In the genomic region with DNA sequence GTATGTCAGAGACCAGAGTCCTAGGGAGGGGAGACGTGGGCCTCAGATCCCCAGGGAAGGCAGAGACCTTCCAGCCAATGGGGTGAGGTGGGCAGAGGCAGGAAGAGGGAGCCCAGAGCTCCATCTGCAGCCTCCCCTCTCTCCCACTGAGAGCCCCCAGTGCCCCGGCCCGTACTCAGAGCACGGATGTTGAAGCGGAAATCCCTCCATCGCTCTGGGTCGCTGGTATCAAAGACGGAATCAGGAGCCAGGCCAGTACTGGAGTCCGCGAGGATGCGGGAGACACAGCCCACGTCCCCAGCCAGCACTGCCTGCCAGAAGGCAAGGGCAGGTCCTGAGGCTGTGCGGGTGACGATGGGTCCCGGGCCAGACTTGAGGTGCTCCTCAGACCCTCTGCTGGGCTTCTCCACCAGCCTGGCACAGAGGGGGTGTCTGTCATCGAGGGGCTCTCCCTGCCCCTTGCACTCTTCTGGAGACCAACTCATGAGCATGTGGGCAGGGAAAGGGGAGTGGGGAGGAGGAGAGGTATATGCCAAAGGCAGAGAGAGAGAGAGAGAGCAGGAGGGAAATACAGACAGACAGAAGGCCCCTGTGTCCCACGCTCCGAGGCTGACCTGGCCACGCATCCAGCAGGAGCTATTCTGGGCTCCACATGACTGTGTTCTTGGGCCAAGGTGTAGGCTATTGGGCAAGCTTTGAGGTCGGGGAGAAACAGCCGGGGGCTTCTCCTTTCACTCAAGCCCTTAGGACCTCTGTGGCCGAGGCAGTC, we compare ENCODE assay signal across 21 cellular contexts. TPM values are rescaled to one million over a fixed set of nuclear protein-coding genes. Genes with fewer than 3 reads are reported as not detected.
DNase-seq lines count a peak whose midpoint lies in the region; ATAC-seq, FAIRE-seq and TF ChIP-seq lines count a peak whose summit lies in the region.
"Had no signal": no experiment of that assay in that cellular context is flagged by ENCODE, and none has a peak within 500 bp of the region (broad histone marks: within the 10 kb centered on the region; RNA-seq: fewer than 3 reads in every experiment).

A gene with protein sequence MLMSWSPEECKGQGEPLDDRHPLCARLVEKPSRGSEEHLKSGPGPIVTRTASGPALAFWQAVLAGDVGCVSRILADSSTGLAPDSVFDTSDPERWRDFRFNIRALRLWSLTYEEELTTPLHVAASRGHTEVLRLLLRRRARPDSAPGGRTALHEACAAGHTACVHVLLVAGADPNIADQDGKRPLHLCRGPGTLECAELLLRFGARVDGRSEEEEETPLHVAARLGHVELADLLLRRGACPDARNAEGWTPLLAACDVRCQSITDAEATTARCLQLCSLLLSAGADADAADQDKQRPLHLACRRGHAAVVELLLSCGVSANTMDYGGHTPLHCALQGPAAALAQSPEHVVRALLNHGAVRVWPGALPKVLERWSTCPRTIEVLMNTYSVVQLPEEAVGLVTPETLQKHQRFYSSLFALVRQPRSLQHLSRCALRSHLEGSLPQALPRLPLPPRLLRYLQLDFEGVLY (minus strand): TSS at position 611 of the 769 bp plus-strand sequence. CDS start 120 bp downstream, at position 491.

- no peak within 1 kb of the TSS for H3K9ac ChIP-seq in HepG2 (ENCODE audit: insufficient read depth, low read depth, low read length)

- peaks cover 1 to 37% of the 10 kb centered on the region in 2 experiments; a peak in 3 of 5 replicates for H3K27me3 ChIP-seq in HepG2 (ENCODE audit: control insufficient read depth in 1 of 2, insufficient read depth in 2 of 2, low read length in 2 of 2)
- H3K27me3 ChIP-seq in gastrocnemius medialis, result no peaks in the 10 kb centered on the region

- CTCF ChIA-PET in HepG2 (lab: Yijun Ruan, JAX; ENCODE audit: low intra/inter-chr PET ratio, low total read pairs), result no interaction called here

- ATAC-seq in Right ventricle myocardium superior (ENCODE audit: poor library complexity), result peak; percentile 88
- ATAC-seq in HepG2, result peak; percentile 11; the same call in 1 of the 3 replicates
- peak; percentile 83 to 86 for ATAC-seq in gastrocnemius medialis
- no peak for ATAC-seq in HG02852 (IDR thresholded peaks at IDR 0.05; ENCODE audit: unreplicated experiment)

- no peaks in the 10 kb centered on the region for H3K9me3 ChIP-seq in HepG2 (ENCODE audit: low read length)
- no peaks in the 10 kb centered on the region for H3K9me3 ChIP-seq in gastrocnemius medialis

- H3K9me3 Mint-ChIP-seq in CD14-positive monocyte, result peaks cover 0 to 1% (median 0%) of the 10 kb centered on the region in 7 donors
- H3K9me3 Mint-ChIP-seq: H9 had no signal

- H3K27ac Mint-ChIP-seq in CD14-positive monocyte, result peak within 1 kb of the TSS in 2 of 7 donors; percentile 57 to 61

- BruUV-seq in HepG2 (replicated peaks; lab: Mats Ljungman, UMichigan), result no TSS peak

- no peaks in the 10 kb centered on the region for H3K36me3 Mint-ChIP-seq in CD14-positive monocyte

- WGBS in HepG2 (ENCODE audit: low lambda C conversion rate), result 26% methylated on average over 10 of the region's 22 CpGs

- H3K27ac ChIP-seq in HepG2 (ENCODE audit: extremely low read length, insufficient read depth, low read length) (no peak within 1 kb of the TSS), gastrocnemius medialis (peak within 1 kb of the TSS; percentile 91 to 100 (median 99)), coronary artery (no peak within 1 kb of the TSS)
- H3K27ac ChIP-seq: C4-2B, RWPE1 had no signal

- no peak within 1 kb of the TSS for H3K4me2 ChIP-seq in HepG2 (ENCODE audit: low read depth, low read length)

- H3K4me1 ChIP-seq in HepG2 (ENCODE audit: insufficient read depth, low read length) (no peaks in the 10 kb centered on the region), gastrocnemius medialis (peaks cover 37 to 39% of the 10 kb centered on the region in 2 donors)

- H3K4me1 Mint-ChIP-seq in CD14-positive monocyte, result no peaks in the 10 kb centered on the region
- H3K4me1 Mint-ChIP-seq: H9 had no signal

- no peak within 1 kb of the TSS for H3K4me3 Mint-ChIP-seq in CD14-positive monocyte
- H3K4me3 Mint-ChIP-seq: H9 had no signal

- POLR2A ChIA-PET in HepG2 (lab: Yijun Ruan, JAX), result no interaction called here

- no peaks in the 10 kb centered on the region for H3K36me3 ChIP-seq in HepG2 (replicated peaks in 1 of 2; ENCODE audit: control insufficient read depth in 1 of 2, insufficient read depth in 2 of 2, low read length in 2 of 2)
- no peaks in the 10 kb centered on the region for H3K36me3 ChIP-seq in gastrocnemius medialis

- H4K20me1 ChIP-seq in HepG2 (ENCODE audit: insufficient read depth, low read length), result no peaks in the 10 kb centered on the region

- peak; percentile 24 for DNase-seq in CD14-positive monocyte (ENCODE audit: low spot score)
- DNase-seq in Right ventricle myocardium superior, result peak; percentile 65
- DNase-seq in HepG2 (ENCODE audit: low spot score), result no peak
- DNase-seq in gastrocnemius medialis, result peak; percentile 65 to 91
- DNase-seq in coronary artery (ENCODE audit: low spot score), result no peak
- DNase-seq in OCI-M1 (lab: John Stamatoyannopoulos, UW), result no peak
- DNase-seq in activated CD4-positive, alpha-beta T cell treated with anti-CD3 and anti-CD28 coated beads, Interleukin-2, amount 50 U/mL, for 48 hours, result no peak
- DNase-seq: COR-L47, DMS153, EL, H9, IMR-90, NCI-H1417, NCI-H1930, NCI-H2171 treated with DMSO at 0.1 percent for 48 hours had no signal

- in situ Hi-C loops in HepG2 (cut with HindIII; ENCODE audit: extremely low pct_ligation_motif_present, low pct_unique_long_range_greater_than_20kb), result no loop called here
- in situ Hi-C loops in gastrocnemius medialis (cut with MboI; ENCODE audit: low sequenced_read_pairs in 4 of 4), result no loop called here

- H3K4me3 ChIP-seq in HepG2 (replicated peaks in 1 of 3; ENCODE audit: insufficient read depth in 1 of 3, low read depth in 2 of 3, low read length in 3 of 3) (no peak within 1 kb of the TSS), gastrocnemius medialis (peak within 1 kb of the TSS; percentile 57 to 62 (median 60)), coronary artery (no peak within 1 kb of the TSS)

- peaks cover 3 to 16% (median 10%) of the 10 kb centered on the region in 3 donors for H3K27me3 Mint-ChIP-seq in CD14-positive monocyte (ENCODE audit: low read depth in 3 of 3)

- FAIRE-seq in HepG2 (lab: Jason Lieb, UNC), result no peak

- no peak within 1 kb of the TSS for H2AFZ ChIP-seq in HepG2 (ENCODE audit: low read length)

- no peak for TF ChIP-seq RAD21 in HepG2 (CRISPR knock-in tag; IDR thresholded peaks at IDR 0.05)

- TF ChIP-seq EP300 in HepG2 (IDR thresholded peaks at IDR 0.05; ENCODE audit: low read depth in 2 of 2, low read length in 2 of 2) (no peak), HepG2 (CRISPR knock-in tag; IDR thresholded peaks at IDR 0.05; ENCODE audit: borderline replicate concordance) (no peak)

- intact Hi-C loops in CD14-positive monocyte (cut with micrococcal nuclease), result no loop called here
- intact Hi-C loops in Right ventricle myocardium superior (cut with DNase I), result no loop called here
- intact Hi-C loops in HepG2 (cut with micrococcal nuclease; ENCODE audit: unreplicated experiment), result no loop called here
- intact Hi-C loops in gastrocnemius medialis (cut with DNase I; ENCODE audit: low total_unique reads), result loop anchor here (1.0 to 5.0 kb wide), 4 partner anchors 40 to 160 kb away; a partner anchor contains a TSS

- TF ChIP-seq POLR2A in HepG2 (IDR thresholded peaks at IDR 0.05; ENCODE audit: insufficient read depth in 1 of 2, low read depth in 2 of 2, low read length in 2 of 2) (no peak), gastrocnemius medialis (IDR thresholded peaks at IDR 0.05) (peak; percentile 71 to 72)

- H3K79me2 ChIP-seq in HepG2 (ENCODE audit: insufficient read depth, low read length), result no peaks in the 10 kb centered on the region

- no peak for TF ChIP-seq CTCF in CD14-positive monocyte (IDR thresholded peaks at IDR 0.05)
- TF ChIP-seq CTCF in HepG2 (CRISPR knock-in tag; IDR thresholded peaks at IDR 0.05), result no peak
- TF ChIP-seq CTCF in gastrocnemius medialis (IDR thresholded peaks at IDR 0.05 in 4 of 5, conservative IDR thresholded peaks at IDR 0.05 in 1 of 5), result no peak
- no peak for TF ChIP-seq CTCF in coronary artery (IDR thresholded peaks at IDR 0.05)

TF ChIP-seq in HepG2, 621 proteins besides CTCF, POLR2A, EP300 and RAD21 (continues in another document):
- TF ChIP-seq THYN1 (CRISPR knock-in tag; IDR thresholded peaks at IDR 0.05; ENCODE audit: borderline replicate concordance, low read depth), result no peak

RNA-seq across cellular contexts. Expression of the gene that starts here (rescaled TPM):
- not detected for polyA plus RNA-seq in CD14-positive monocyte
- 42.6 TPM for total RNA-seq in Right ventricle myocardium superior
- total RNA-seq in HepG2 (2016; rRNA removed; fragmentation: Illumina TruSeq; extraction: Trizol), result not detected in 2 replicates
- not detected in 2 replicates for total RNA-seq in HepG2 (2016; cell fraction: cytosol; rRNA removed; fragmentation: Illumina TruSeq; extraction: Trizol; ENCODE audit: low read depth)
- total RNA-seq in HepG2 (2016; cell fraction: insoluble cytoplasmic fraction; rRNA removed; fragmentation: Illumina TruSeq; extraction: Trizol), result not detected in 2 replicates
- not detected in 2 replicates for total RNA-seq in HepG2 (2016; cell fraction: membrane; rRNA removed; fragmentation: Illumina TruSeq; extraction: Trizol)
- not detected in 2 replicates for total RNA-seq in HepG2 (2016; cell fraction: nucleus; rRNA removed; fragmentation: Illumina TruSeq; extraction: Trizol)
- not detected in 2 replicates for polyA plus RNA-seq in HepG2 (2011; rRNA removed)
- polyA plus RNA-seq in HepG2 (2011; cell fraction: cytosol; rRNA removed), result not detected in 2 replicates
- polyA plus RNA-seq in HepG2 (2011; cell fraction: nucleus; rRNA removed), result not detected in 2 replicates
- polyA plus RNA-seq in HepG2 (2012), result not detected in 2 replicates
- not detected in 2 replicates for polyA plus RNA-seq in HepG2 (2016; cell fraction: cytosol; fragmentation: Illumina TruSeq; extraction: Trizol; ENCODE audit: low read depth)
- not detected in 2 replicates for polyA plus RNA-seq in HepG2 (2016; cell fraction: insoluble cytoplasmic fraction; fragmentation: Illumina TruSeq; extraction: Trizol; ENCODE audit: low read depth)
- polyA plus RNA-seq in HepG2 (2016; cell fraction: membrane; fragmentation: Illumina TruSeq; extraction: Trizol; ENCODE audit: low read depth), result not detected in 2 replicates
- not detected in 2 replicates for polyA plus RNA-seq in HepG2 (2016; cell fraction: nucleus; fragmentation: Illumina TruSeq; extraction: Trizol; ENCODE audit: insufficient read depth, low read depth)
- not detected in 2 replicates for polyA minus RNA-seq in HepG2 (2011; rRNA and poly(A)+ RNA removed; ENCODE audit: low replicate concordance)
- not detected in 2 replicates for polyA minus RNA-seq in HepG2 (2011; cell fraction: cytosol; rRNA and poly(A)+ RNA removed)
- not detected in 2 replicates for polyA minus RNA-seq in HepG2 (2011; cell fraction: nucleus; rRNA and poly(A)+ RNA removed)
- 10 to 100 TPM; 17.1 to 24.8 (median 21.6) TPM for total RNA-seq in gastrocnemius medialis
- total RNA-seq: A172, H9, IMR-90, LHCN-M2, NCI-H460 had no signal
- polyA plus RNA-seq: IMR-90 had no signal

Comparison
In these comparisons a context has a peak if more than half of its experiments do, and no peak if none do; other contexts are left out.
1. RNA of the gene that starts here (total RNA-seq): 42.6 TPM in Right ventricle myocardium superior (single experiment) and 17.1 to 24.8 TPM in gastrocnemius medialis; not detected in HepG2; every median in the first group is over 10 times any median in the second.
2. Peak in DNase-seq in CD14-positive monocyte; RNA of the gene not detected or under 1 TPM.
3. Peak in ATAC-seq in HepG2; RNA of the gene not detected or under 1 TPM.
4. DNase-seq: peak in Right ventricle myocardium superior (single experiment) and gastrocnemius medialis (2 of 2); none in HepG2 (single experiment), coronary artery (single experiment), OCI-M1 (single experiment) and activated CD4-positive, alpha-beta T cell treated with anti-CD3 and anti-CD28 coated beads, Interleukin-2, amount 50 U/mL, for 48 hours (0 of 2).
5. H3K27ac ChIP-seq: peak in gastrocnemius medialis (4 of 4); none in HepG2 (single experiment) and coronary artery (0 of 2).
6. H3K4me3 ChIP-seq: peak in gastrocnemius medialis (4 of 4); none in HepG2 (0 of 3) and coronary artery (single experiment).
7. POLR2A ChIP-seq: peak in gastrocnemius medialis (2 of 2); none in HepG2 (0 of 2).